In genomic region chr4:147040874-147041273, GRCh38 we compare ENCODE assay signal across 33 cellular contexts.
"Had no signal": no experiment of that assay in that cellular context is flagged by ENCODE, and none has a peak within 500 bp of the region (broad histone marks: within the 10 kb centered on the region; RNA-seq: fewer than 3 reads in every experiment).

No MANE protein-coding gene starts in this region.

- H3K27me3 ChIP-seq: body of pancreas, brain microvascular endothelial cell, breast epithelium had no signal

- DNase-seq: activated CD4-positive, alpha-beta memory T cell treated with anti-CD3 and anti-CD28 coated beads, Interleukin-2, amount 10 ng/mL, durations not matched to agents 7 days and 5 days; activated CD4-positive, alpha-beta T cell treated with anti-CD3 and anti-CD28 coated beads for 1 hour; activated CD4-positive, alpha-beta T cell treated with anti-CD3 and anti-CD28 coated beads for 36 hours; activated CD4-positive, alpha-beta T cell treated with anti-CD3 and anti-CD28 coated beads for 48 hours; activated CD4-positive, alpha-beta T cell treated with anti-CD3 and anti-CD28 coated beads, Interleukin-2, amount 10 ng/mL, durations not matched to agents 7 days and 5 days; activated CD4-positive, alpha-beta T cell treated with anti-CD3 and anti-CD28 coated beads, Interleukin-2, amount 50 U/mL, for 48 hours; activated CD4-positive, CD25-positive, alpha-beta regulatory T cell; activated CD8-positive, alpha-beta memory T cell treated with anti-CD3 and anti-CD28 coated beads for 24 hours; activated CD8-positive, alpha-beta memory T cell treated with anti-CD3 and anti-CD28 coated beads, Interleukin-2, amount 10 ng/mL, durations not matched to agents 7 days and 5 days; activated CD8-positive, alpha-beta memory T cell treated with anti-CD3 and anti-CD28 coated beads, Interleukin-2, amount 50 U/mL, for 48 hours; activated CD8-positive, alpha-beta T cell treated with anti-CD3 and anti-CD28 coated beads, Interleukin-2, amount 10 ng/mL, durations not matched to agents 7 days and 5 days; activated effector memory CD4-positive, alpha-beta T cell treated with Interleukin-2 at 50 U/mL for 16 hours; activated gamma-delta T cell; activated naive CD4-positive, alpha-beta T cell treated with anti-CD3 and anti-CD28 coated beads for 36 hours; activated naive CD4-positive, alpha-beta T cell treated with anti-CD3 and anti-CD28 coated beads, Interleukin-2, amount 50 U/mL, for 16 hours; activated naive CD8-positive, alpha-beta T cell treated with anti-CD3 and anti-CD28 coated beads for 36 hours; activated T-cell treated with anti-CD3 and anti-CD28 coated beads, Interleukin-2, amount 50 U/mL, for 24 hours; activated T-cell treated with anti-CD3 and anti-CD28 coated beads, Interleukin-2, amount 50 U/mL, for 48 hours; adrenal gland; amniotic stem cell; aorta; body of pancreas; brain microvascular endothelial cell; central memory CD4-positive, alpha-beta T cell; T-helper 2 cell; T-helper 9 cell; WERI-Rb-1 had no signal

- ATAC-seq: activated CD4-positive, alpha-beta T cell treated with anti-CD3 and anti-CD28 coated beads for 36 hours; activated CD4-positive, CD25-positive, alpha-beta regulatory T cell treated with anti-CD3 and anti-CD28 coated beads, Interleukin-2, amount 50 U/mL, for 24 hours; activated CD8-positive, alpha-beta memory T cell treated with anti-CD3 and anti-CD28 coated beads, Interleukin-2, amount 10 ng/mL, durations not matched to agents 7 days and 5 days; activated CD8-positive, alpha-beta T cell treated with anti-CD3 and anti-CD28 coated beads, Interleukin-2, amount 10 ng/mL, durations not matched to agents 7 days and 5 days; activated naive CD4-positive, alpha-beta T cell treated with anti-CD3 and anti-CD28 coated beads, Interleukin-2, amount 50 U/mL, for 72 hours; body of pancreas; WTC11 had no signal

- H3K4me1 ChIP-seq: adrenal gland, body of pancreas, breast epithelium had no signal

- H3K4me3 ChIP-seq: adrenal gland, body of pancreas, breast epithelium had no signal

- H3K9me3 ChIP-seq: adrenal gland, body of pancreas, breast epithelium had no signal

- H3K27ac ChIP-seq: adrenal gland, body of pancreas, brain microvascular endothelial cell, breast epithelium, WERI-Rb-1 had no signal

- H3K36me3 ChIP-seq: adrenal gland, brain microvascular endothelial cell, breast epithelium, WERI-Rb-1 had no signal

- FAIRE-seq: astrocyte, colon had no signal
